Comparison of ENCODE assay signal across 16 cellular contexts in genomic region chr17:58002558-58002957, GRCh38. TPM values are rescaled to one million over a fixed set of nuclear protein-coding genes. Genes with fewer than 3 reads are reported as not detected.
DNase-seq lines count a peak whose midpoint lies in the region; ATAC-seq, FAIRE-seq and TF ChIP-seq lines count a peak whose summit lies in the region.
"Had no signal": no experiment of that assay in that cellular context is flagged by ENCODE, and none has a peak within 500 bp of the region (broad histone marks: within the 10 kb centered on the region; RNA-seq: fewer than 3 reads in every experiment).

No MANE protein-coding gene starts in this region.

- ATAC-seq in GM23338 (no peak), T-helper 17 cell (no peak)
- ATAC-seq: CD8-positive, alpha-beta T cell; heart left ventricle; naive thymus-derived CD8-positive, alpha-beta T cell had no signal

- H3K4me1 Mint-ChIP-seq in GM23338 (peaks cover 38% of the 10 kb centered on the region), T-helper 17 cell (peaks cover 37% of the 10 kb centered on the region)

- H3K4me3 Mint-ChIP-seq in GM23338 (peak overlapping the region; percentile 24; the same call in 1 of the 3 replicates), T-helper 17 cell (no peak overlapping the region)
- H3K4me3 Mint-ChIP-seq: activated B cell treated with CpG ODN at 0.5 μM for 24 hours; CD8-positive, alpha-beta T cell; central memory CD8-positive, alpha-beta T cell had no signal

- H3K27ac Mint-ChIP-seq in GM23338 (peak overlapping the region; percentile 2; the same call in 1 of the 2 replicates), T-helper 17 cell (peak overlapping the region; percentile 99)
- H3K27ac Mint-ChIP-seq: activated B cell treated with CpG ODN at 0.5 μM for 24 hours; CD8-positive, alpha-beta T cell had no signal

- peaks cover 56% of the 10 kb centered on the region for H3K79me2 ChIP-seq in GM23338 (replicated peaks; ENCODE audit: insufficient read depth)
- peaks cover 59% of the 10 kb centered on the region for H3K79me2 ChIP-seq in keratinocyte (ENCODE audit: control insufficient read depth, insufficient read depth, low read length)

- H4K20me1 ChIP-seq in BLaER1 treated with 17β-estradiol and CSF1 and Interleukin-3, amounts not matched to agents 10 nM and 100 nM = peaks cover 78 to 94% (median 89%) of the 10 kb centered on the region in 11 experiments
- H4K20me1 ChIP-seq in GM23338 (replicated peaks; ENCODE audit: insufficient read depth) (peaks cover 32% of the 10 kb centered on the region), keratinocyte (ENCODE audit: control insufficient read depth, extremely low read depth, insufficient read depth, low read length) (peaks cover 28% of the 10 kb centered on the region)

- dilution Hi-C loops in keratinocyte (cut with MboI; ENCODE audit: extremely low pct_ligation_motif_present, low sequenced_read_pairs) = no loop called here

- peak overlapping the region; percentile 4 to 93 (median 85); a peak in 20 of 22 replicates for H3K4me2 ChIP-seq in BLaER1 treated with 17β-estradiol and CSF1 and Interleukin-3, amounts not matched to agents 10 nM and 100 nM
- H3K4me2 ChIP-seq in GM23338 = no peak overlapping the region
- H3K4me2 ChIP-seq in keratinocyte (ENCODE audit: control insufficient read depth, extremely low read depth, insufficient read depth, low read depth, low read length) = peak overlapping the region; percentile 29

- peaks cover 26% of the 10 kb centered on the region; the same call in 1 of the 2 replicates for H3F3A ChIP-seq in GM23338 (replicated peaks; ENCODE audit: low read depth)

- H3K27me3 Mint-ChIP-seq in GM23338 (ENCODE audit: insufficient read depth, low read depth, poor library complexity) = peaks cover 16% of the 10 kb centered on the region
- no peaks in the 10 kb centered on the region for H3K27me3 Mint-ChIP-seq in T-helper 17 cell
- H3K27me3 Mint-ChIP-seq: central memory CD8-positive, alpha-beta T cell had no signal

- H3K4me1 ChIP-seq in BLaER1 treated with 17β-estradiol and CSF1 and Interleukin-3, amounts not matched to agents 10 nM and 100 nM = peaks cover 38 to 63% (median 44%) of the 10 kb centered on the region in 10 experiments
- peaks cover 18% of the 10 kb centered on the region for H3K4me1 ChIP-seq in GM23338 (ENCODE audit: insufficient read depth)
- peaks cover 36% of the 10 kb centered on the region for H3K4me1 ChIP-seq in keratinocyte (ENCODE audit: control insufficient read depth, extremely low read depth, insufficient read depth, low read length)

- DNase-seq in GM23338 (ENCODE audit: low spot score) (no peak), T-helper 17 cell (no peak), keratinocyte (ENCODE audit: low read depth, low spot score) (no peak), anterior cingulate cortex (lab: John Stamatoyannopoulos, UW) (no peak), glomerular visceral epithelial cell (ENCODE audit: extremely low spot score) (no peak), NCI-H1105 treated with DMSO at 0.1 percent for 48 hours (lab: John Stamatoyannopoulos, UW) (no peak)
- no peak for DNase-seq in stimulated activated CD4-positive, alpha-beta T cell treated with anti-CD3 and anti-CD28 coated beads, Interleukin-2, amount 100 ng/mL, for 48 hours
- DNase-seq: activated B cell treated with CpG ODN at 0.5 μM for 24 hours; CD8-positive, alpha-beta T cell; GOT3; heart left ventricle; naive thymus-derived CD8-positive, alpha-beta T cell; NCI-H2081 treated with DMSO at 0.1 percent for 48 hours had no signal

- peak overlapping the region in 5 of 10 experiments; percentile 3 to 95 (median 90); a peak in 5 of 20 replicates for H3K4me3 ChIP-seq in BLaER1 treated with 17β-estradiol and CSF1 and Interleukin-3, amounts not matched to agents 10 nM and 100 nM
- H3K4me3 ChIP-seq in GM23338 (0 out of 2 replicates have a peak overlapping the region, but pooled peaks have one; percentile 94), keratinocyte (ENCODE audit: control insufficient read depth in 2 of 3, extremely low read depth in 1 of 3, insufficient read depth in 2 of 3, low read depth in 1 of 3, low read length in 3 of 3) (no peak overlapping the region)
- H3K4me3 ChIP-seq: heart left ventricle had no signal

- FAIRE-seq in keratinocyte (lab: Jason Lieb, UNC) = no peak

- peaks cover 91% of the 10 kb centered on the region for H3K36me3 Mint-ChIP-seq in GM23338 (ENCODE audit: low read depth)
- peaks cover 11% of the 10 kb centered on the region for H3K36me3 Mint-ChIP-seq in T-helper 17 cell (ENCODE audit: low read depth)

- H3K9me2 ChIP-seq in GM23338 (ENCODE audit: insufficient read depth) = no peaks in the 10 kb centered on the region

- H3K9ac ChIP-seq in BLaER1 treated with 17β-estradiol and CSF1 and Interleukin-3, amounts not matched to agents 10 nM and 100 nM = peak overlapping the region in 9 of 11 experiments; percentile 4 to 98 (median 42); a peak in 16 of 22 replicates
- H3K9ac ChIP-seq in keratinocyte (ENCODE audit: control insufficient read depth, extremely low read depth, insufficient read depth, low read length) = no peak overlapping the region

- TF ChIP-seq CTCF in GM23338 (conservative IDR thresholded peaks at IDR 0.05; ENCODE audit: low read depth in 2 of 2) (no peak), keratinocyte (optimal IDR thresholded peaks at IDR 0.05 in 1 of 3, IDR thresholded peaks at IDR 0.05 in 1 of 3, conservative IDR thresholded peaks at IDR 0.05 in 1 of 3; ENCODE audit: extremely low read depth in 1 of 3, insufficient read depth in 2 of 3, low read length in 3 of 3) (no peak)

- H3K36me3 ChIP-seq in BLaER1 treated with 17β-estradiol and CSF1 and Interleukin-3, amounts not matched to agents 10 nM and 100 nM = peaks cover 57 to 87% (median 81%) of the 10 kb centered on the region in 11 experiments
- peaks cover 33% of the 10 kb centered on the region for H3K36me3 ChIP-seq in GM23338 (ENCODE audit: insufficient read depth)
- H3K36me3 ChIP-seq in keratinocyte (ENCODE audit: control insufficient read depth in 2 of 2, extremely low read depth in 1 of 2, insufficient read depth in 2 of 2, low read length in 2 of 2) = peaks cover 17 to 69% of the 10 kb centered on the region in 2 experiments

- no peaks in the 10 kb centered on the region for H3K9me3 ChIP-seq in BLaER1 treated with 17β-estradiol and CSF1 and Interleukin-3, amounts not matched to agents 10 nM and 100 nM (replicated peaks in 1 of 11)
- H3K9me3 ChIP-seq in T-helper 17 cell (ENCODE audit: control insufficient read depth, low read length, poor library complexity, severe bottlenecking) = no peaks in the 10 kb centered on the region
- no peaks in the 10 kb centered on the region for H3K9me3 ChIP-seq in keratinocyte (ENCODE audit: control insufficient read depth, low read depth, low read length)
- H3K9me3 ChIP-seq: heart left ventricle had no signal

- no peak overlapping the region for H2AFZ ChIP-seq in GM23338
- no peak overlapping the region for H2AFZ ChIP-seq in keratinocyte (ENCODE audit: control insufficient read depth, low read length)

- H3K27ac ChIP-seq in BLaER1 treated with 17β-estradiol and CSF1 and Interleukin-3, amounts not matched to agents 10 nM and 100 nM = no peak overlapping the region
- H3K27ac ChIP-seq in GM23338 (ENCODE audit: low read depth) (peak overlapping the region; percentile 46), keratinocyte (ENCODE audit: control insufficient read depth, insufficient read depth, low read length) (no peak overlapping the region)
- H3K27ac ChIP-seq: heart left ventricle, HL-60 had no signal

- no peaks in the 10 kb centered on the region for H3K9me1 ChIP-seq in keratinocyte (ENCODE audit: control insufficient read depth, extremely low read depth, insufficient read depth, low read length)

- H3K9me3 Mint-ChIP-seq in GM23338 = peaks cover 6% of the 10 kb centered on the region; the same call in 2 of the 3 replicates
- H3K9me3 Mint-ChIP-seq: activated B cell treated with CpG ODN at 0.5 μM for 24 hours; CD8-positive, alpha-beta T cell; central memory CD8-positive, alpha-beta T cell; naive thymus-derived CD8-positive, alpha-beta T cell had no signal

- H3K27me3 ChIP-seq in BLaER1 treated with 17β-estradiol and CSF1 and Interleukin-3, amounts not matched to agents 10 nM and 100 nM = no peaks in the 10 kb centered on the region
- H3K27me3 ChIP-seq in GM23338 (ENCODE audit: insufficient read depth) (no peaks in the 10 kb centered on the region), keratinocyte (ENCODE audit: control insufficient read depth, extremely low read depth, insufficient read depth, low read length) (no peaks in the 10 kb centered on the region)
- H3K27me3 ChIP-seq: heart left ventricle had no signal

RNA-seq across cellular contexts. Expression of gene SRSF1, which starts 4.5 kb away (rescaled TPM):
- 584 and 639 TPM in 2 replicates for total RNA-seq in GM23338 (2014; rRNA removed; shearing (Covaris generic))
- polyA plus RNA-seq in GM23338 (2016; fragmentation: Nextera tagmentation; extraction: Ambion mirVana) (373 and 413 TPM in 2 replicates), keratinocyte (149 to 272 TPM (median 167 TPM) in 3 replicates)
- 100 to 1,000 TPM in 1 of 2 donors, 10 to 100 TPM in 1; 94.9 to 107 TPM for total RNA-seq in T-helper 17 cell
- 213 TPM for polyA plus RNA-seq in keratinocyte (2011; ENCODE audit: low read depth)
- polyA plus RNA-seq in keratinocyte (2011; cell fraction: cytosol; rRNA removed) = 111 and 149 TPM in 2 replicates
- 170 and 203 TPM in 2 replicates for polyA plus RNA-seq in keratinocyte (2011; cell fraction: nucleus; rRNA removed)
- 59.2 and 242 TPM in 2 replicates for polyA plus RNA-seq in keratinocyte (2012; ENCODE audit: low replicate concordance)
- 172 to 282 TPM (median 183 TPM) in 3 replicates for polyA minus RNA-seq in keratinocyte
- 254 TPM for polyA minus RNA-seq in keratinocyte (2011; cell fraction: cytosol; rRNA and poly(A)+ RNA removed)
- 194 and 199 TPM in 2 replicates for polyA minus RNA-seq in keratinocyte (2011; cell fraction: nucleus; rRNA and poly(A)+ RNA removed)

RNA-seq across cellular contexts. Expression of gene VEZF1, which starts 14.5 kb away (rescaled TPM):
- total RNA-seq in GM23338 (2014; rRNA removed; shearing (Covaris generic)) = 67.7 and 74.6 TPM in 2 replicates
- polyA plus RNA-seq in GM23338 (2016; fragmentation: Nextera tagmentation; extraction: Ambion mirVana) (34.8 and 36.0 TPM in 2 replicates), keratinocyte (13.7 to 25.3 TPM (median 22.8 TPM) in 3 replicates)
- total RNA-seq in T-helper 17 cell = 10 to 100 TPM; 41.7 to 48.7 TPM
- polyA plus RNA-seq in keratinocyte (2011; ENCODE audit: low read depth) = 6.9 TPM
- 14.0 and 21.3 TPM in 2 replicates for polyA plus RNA-seq in keratinocyte (2011; cell fraction: cytosol; rRNA removed)
- polyA plus RNA-seq in keratinocyte (2011; cell fraction: nucleus; rRNA removed) = 19.0 and 24.6 TPM in 2 replicates
- 10.7 and 25.3 TPM in 2 replicates for polyA plus RNA-seq in keratinocyte (2012; ENCODE audit: low replicate concordance)
- polyA minus RNA-seq in keratinocyte = 27.9 to 46.1 TPM (median 35.7 TPM) in 3 replicates
- 18.4 TPM for polyA minus RNA-seq in keratinocyte (2011; cell fraction: cytosol; rRNA and poly(A)+ RNA removed)
- 14.5 and 22.1 TPM in 2 replicates for polyA minus RNA-seq in keratinocyte (2011; cell fraction: nucleus; rRNA and poly(A)+ RNA removed)

RNA-seq across cellular contexts. Expression of gene CUEDC1, which starts 47.3 kb away (rescaled TPM):
- total RNA-seq in GM23338 (2014; rRNA removed; shearing (Covaris generic)) = 3.0 and 3.3 TPM in 2 replicates
- polyA plus RNA-seq in GM23338 (2016; fragmentation: Nextera tagmentation; extraction: Ambion mirVana) (7.7 and 11.3 TPM in 2 replicates), keratinocyte (12.9 to 18.7 TPM (median 14.4 TPM) in 3 replicates)
- total RNA-seq in T-helper 17 cell = under 1 TPM; 0.21 to 0.82 TPM
- polyA plus RNA-seq in keratinocyte (2011; ENCODE audit: low read depth) = 3.6 TPM
- polyA plus RNA-seq in keratinocyte (2011; cell fraction: cytosol; rRNA removed) = 11.2 and 13.6 TPM in 2 replicates
- polyA plus RNA-seq in keratinocyte (2011; cell fraction: nucleus; rRNA removed) = 31.3 and 40.1 TPM in 2 replicates
- polyA plus RNA-seq in keratinocyte (2012; ENCODE audit: low replicate concordance) = 6.4 and 19.7 TPM in 2 replicates
- polyA minus RNA-seq in keratinocyte = 13.5 to 25.5 TPM (median 14.4 TPM) in 3 replicates
- 18.4 TPM for polyA minus RNA-seq in keratinocyte (2011; cell fraction: cytosol; rRNA and poly(A)+ RNA removed)
- 13.1 and 14.2 TPM in 2 replicates for polyA minus RNA-seq in keratinocyte (2011; cell fraction: nucleus; rRNA and poly(A)+ RNA removed)
- total RNA-seq: activated B cell treated with CpG ODN at 0.5 μM for 24 hours had no signal
- polyA plus RNA-seq: naive thymus-derived CD8-positive, alpha-beta T cell had no signal
